Comparison of ENCODE assay signal across 1 cellular context in genomic region chr16:30521476-30521872, GRCh38.
A peak's percentile ranks its signal among the peaks of the same experiment; 100 is the strongest.
TF ChIP-seq lines count a peak whose summit lies in the region.

No MANE protein-coding gene starts in this region.

TF ChIP-seq in HepG2, 621 proteins besides CTCF, POLR2A, EP300 and RAD21 (continued from another document):
- TF ChIP-seq ZNF318 (CRISPR knock-in tag; IDR thresholded peaks at IDR 0.05), result no peak
- TF ChIP-seq ZNF629 (CRISPR knock-in tag; conservative IDR thresholded peaks at IDR 0.05), result no peak
- TF ChIP-seq HMGXB4 (CRISPR knock-in tag; IDR thresholded peaks at IDR 0.05; ENCODE audit: borderline replicate concordance in 1 of 2, low read depth in 1 of 2), result no peak
- no peak for TF ChIP-seq MYPOP (CRISPR knock-in tag; IDR thresholded peaks at IDR 0.05)
- TF ChIP-seq ZMYM4 (CRISPR knock-in tag; IDR thresholded peaks at IDR 0.05), result no peak
- TF ChIP-seq ZNF225 (CRISPR knock-in tag; IDR thresholded peaks at IDR 0.05), result 0 out of 2 replicates have a peak, but pooled peaks have one; percentile 4
- TF ChIP-seq CENPT (CRISPR knock-in tag; IDR thresholded peaks at IDR 0.05; ENCODE audit: low read depth), result no peak
- no peak for TF ChIP-seq ISX (CRISPR knock-in tag; conservative IDR thresholded peaks at IDR 0.05)
- no peak for TF ChIP-seq PCBP2 (optimal IDR thresholded peaks at IDR 0.05; ENCODE audit: low read depth, low read length, poor library complexity, severe bottlenecking)
- TF ChIP-seq ZKSCAN5 (CRISPR knock-in tag; IDR thresholded peaks at IDR 0.05), result no peak
- no peak for TF ChIP-seq POLR2G (IDR thresholded peaks at IDR 0.05; ENCODE audit: low read depth, low read length)
- TF ChIP-seq SATB2 (CRISPR knock-in tag; IDR thresholded peaks at IDR 0.05), result no peak
- no peak for TF ChIP-seq GMEB1 (CRISPR knock-in tag; IDR thresholded peaks at IDR 0.05; ENCODE audit: borderline replicate concordance)
- no peak for TF ChIP-seq NONO (IDR thresholded peaks at IDR 0.05)
- no peak for TF ChIP-seq NONO (CRISPR knock-in tag; conservative IDR thresholded peaks at IDR 0.05)
- TF ChIP-seq ZNF101 (CRISPR knock-in tag; IDR thresholded peaks at IDR 0.05; ENCODE audit: borderline replicate concordance, low read depth), result no peak
- no peak for TF ChIP-seq ASH2L (IDR thresholded peaks at IDR 0.05; ENCODE audit: insufficient read length, low read depth, low read length)
- TF ChIP-seq ZNF839 (CRISPR knock-in tag; IDR thresholded peaks at IDR 0.05; ENCODE audit: borderline replicate concordance), result no peak
- peak; percentile 4; the same call in 1 of the 2 replicates for TF ChIP-seq IRF2 (CRISPR knock-in tag; IDR thresholded peaks at IDR 0.05)
- TF ChIP-seq FOXP1 (IDR thresholded peaks at IDR 0.05), result no peak
- no peak for TF ChIP-seq FOXP1 (CRISPR knock-in tag; IDR thresholded peaks at IDR 0.05)
- TF ChIP-seq ZNF282 (IDR thresholded peaks at IDR 0.05; ENCODE audit: partially characterized antibody), result no peak
- TF ChIP-seq TGIF2 (CRISPR knock-in tag; IDR thresholded peaks at IDR 0.05), result no peak
TF ChIP-seq in HepG2: peak in this region for 7.
